Comparison of ENCODE assay signal across 8 cellular contexts in genomic region chr4:16603178-16603577, GRCh38.
"Had no signal": no experiment of that assay in that cellular context is flagged by ENCODE, and none has a peak within 500 bp of the region (broad histone marks: within the 10 kb centered on the region; RNA-seq: fewer than 3 reads in every experiment).

No MANE protein-coding gene starts in this region.

- H3K4me1 Mint-ChIP-seq: IgD-negative memory B cell had no signal

- ATAC-seq: HepG2, K562 had no signal

- H3K9ac ChIP-seq: KMS-11 had no signal

- DNase-seq: IMR-90, KBM-7, KG1 had no signal

- H3K27ac Mint-ChIP-seq: IgD-negative memory B cell had no signal

- H3K4me2 ChIP-seq: KMS-11 had no signal

- H3K4me3 ChIP-seq: K562 had no signal

- H3K27me3 Mint-ChIP-seq: IgD-negative memory B cell had no signal

- H3K27ac ChIP-seq: HL-60, KMS-11 had no signal

- H3K4me3 Mint-ChIP-seq: IgD-negative memory B cell had no signal
